21 cellular contexts compared by ENCODE assay signal in genomic region chr6:101195581-101195980, GRCh38.
DNase-seq lines count a peak whose midpoint lies in the region; ATAC-seq and TF ChIP-seq lines count a peak whose summit lies in the region.
"Had no signal": no experiment of that assay in that cellular context is flagged by ENCODE, and none has a peak within 500 bp of the region (broad histone marks: within the 10 kb centered on the region; RNA-seq: fewer than 3 reads in every experiment).

No MANE protein-coding gene starts in this region.

- H3K27me3 ChIP-seq in gastroesophageal sphincter (no peaks in the 10 kb centered on the region), Caco-2 (replicated peaks; ENCODE audit: control insufficient read depth, insufficient read depth, low read length) (no peaks in the 10 kb centered on the region)
- H3K27me3 ChIP-seq: pancreas had no signal

- no peak for TF ChIP-seq EP300 in gastroesophageal sphincter (IDR thresholded peaks at IDR 0.05)

- no peaks in the 10 kb centered on the region for H3K36me3 ChIP-seq in gastroesophageal sphincter
- no peaks in the 10 kb centered on the region for H3K36me3 ChIP-seq in Caco-2 (ENCODE audit: control insufficient read depth, insufficient read depth, low read length)
- H3K36me3 ChIP-seq: lower lobe of right lung, pancreas had no signal

- H3K27ac Mint-ChIP-seq in Caco-2 (ENCODE audit: unreplicated experiment): no peak overlapping the region
- H3K27ac Mint-ChIP-seq: activated CD4-positive, alpha-beta T cell treated with anti-CD3 and anti-CD28 coated beads, Interleukin-2, amount 10 ng/mL, durations not matched to agents 7 days and 5 days; CD4-positive, alpha-beta memory T cell; H9; immature natural killer cell; stimulated activated naive CD8-positive, alpha-beta T cell treated with anti-CD3 and anti-CD28 coated beads, Interleukin-15, amount 100 ng/mL, for 72 hours; type B pancreatic cell had no signal

- H3K9me3 ChIP-seq in gastroesophageal sphincter (peaks cover 0 to 8% (median 0%) of the 10 kb centered on the region in 3 donors), Caco-2 (no peaks in the 10 kb centered on the region)
- H3K9me3 ChIP-seq: lower lobe of right lung, pancreas had no signal

- no peak for TF ChIP-seq POLR2A in gastroesophageal sphincter (IDR thresholded peaks at IDR 0.05)

- H3K4me3 Mint-ChIP-seq in Caco-2 (ENCODE audit: unreplicated experiment): no peak overlapping the region
- H3K4me3 Mint-ChIP-seq: activated CD4-positive, alpha-beta T cell treated with anti-CD3 and anti-CD28 coated beads, Interleukin-2, amount 10 ng/mL, durations not matched to agents 7 days and 5 days; CD4-positive, alpha-beta memory T cell; H9; immature natural killer cell; stimulated activated naive CD8-positive, alpha-beta T cell treated with anti-CD3 and anti-CD28 coated beads, Interleukin-15, amount 100 ng/mL, for 72 hours; type B pancreatic cell had no signal

- H3K4me1 Mint-ChIP-seq in Caco-2 (ENCODE audit: low read depth, unreplicated experiment): no peaks in the 10 kb centered on the region
- H3K4me1 Mint-ChIP-seq: activated CD4-positive, alpha-beta T cell treated with anti-CD3 and anti-CD28 coated beads, Interleukin-2, amount 10 ng/mL, durations not matched to agents 7 days and 5 days; CD4-positive, alpha-beta memory T cell; H9; immature natural killer cell; stimulated activated naive CD8-positive, alpha-beta T cell treated with anti-CD3 and anti-CD28 coated beads, Interleukin-15, amount 100 ng/mL, for 72 hours had no signal

- H3K36me3 Mint-ChIP-seq in Caco-2 (ENCODE audit: insufficient read depth, unreplicated experiment): no peaks in the 10 kb centered on the region
- H3K36me3 Mint-ChIP-seq: CD4-positive, alpha-beta memory T cell; immature natural killer cell; type B pancreatic cell had no signal

- H3K27ac ChIP-seq in gastroesophageal sphincter: no peak overlapping the region
- H3K27ac ChIP-seq: lower lobe of right lung, pancreas had no signal

- POLR2A ChIA-PET in AG04449 (lab: Yijun Ruan, JAX): interaction anchor here (0.6 kb wide), 1 partner anchor 198 kb away, joined by 3 read pairs; no protein-coding TSS in a partner anchor
- POLR2A ChIA-PET in Caco-2 (lab: Charles Lee): no interaction called here

- CTCF ChIA-PET in AG04449 (lab: Yijun Ruan, JAX): interaction anchor here (0.7 kb wide), 1 partner anchor 38 kb away, joined by 3 read pairs; no protein-coding TSS in a partner anchor
- CTCF ChIA-PET in Caco-2 (lab: Charles Lee): no interaction called here

- ATAC-seq in gastroesophageal sphincter: no peak
- ATAC-seq: lower lobe of right lung; pancreas; stimulated activated naive CD8-positive, alpha-beta T cell treated with anti-CD3 and anti-CD28 coated beads, Interleukin-15, amount 100 ng/mL, for 72 hours had no signal

- no TSS peak for BruUV-seq in Caco-2 (replicated peaks; lab: Mats Ljungman, UMichigan)

- intact Hi-C loops in Caco-2 (cut with micrococcal nuclease; ENCODE audit: unreplicated experiment): no loop called here

- H3K27me3 Mint-ChIP-seq in Caco-2 (ENCODE audit: insufficient read depth, unreplicated experiment): no peaks in the 10 kb centered on the region
- H3K27me3 Mint-ChIP-seq: activated CD4-positive, alpha-beta T cell treated with anti-CD3 and anti-CD28 coated beads, Interleukin-2, amount 10 ng/mL, durations not matched to agents 7 days and 5 days; CD4-positive, alpha-beta memory T cell; stimulated activated naive CD8-positive, alpha-beta T cell treated with anti-CD3 and anti-CD28 coated beads, Interleukin-15, amount 100 ng/mL, for 72 hours; type B pancreatic cell had no signal

- no peak overlapping the region for H3K4me3 ChIP-seq in AG04449 (ENCODE audit: low read depth, low read length)
- no peak overlapping the region for H3K4me3 ChIP-seq in gastroesophageal sphincter
- no peak overlapping the region for H3K4me3 ChIP-seq in Caco-2 (ENCODE audit: low read depth, low read length)
- H3K4me3 ChIP-seq: lower lobe of right lung, pancreas had no signal

- H3K4me1 ChIP-seq in gastroesophageal sphincter (no peaks in the 10 kb centered on the region), Caco-2 (no peaks in the 10 kb centered on the region)
- H3K4me1 ChIP-seq: lower lobe of right lung, pancreas had no signal

- DNase-seq in AG04449 (ENCODE audit: low read depth, low spot score) (peak; percentile 37), HS-27A (ENCODE audit: low read depth) (peak; percentile 46), amniotic stem cell (lab: John Stamatoyannopoulos, UW) (peak; percentile 54), foreskin melanocyte (peak; percentile 32), occipital lobe (lab: John Stamatoyannopoulos, UW) (no peak), cortex of kidney (lab: John Stamatoyannopoulos, UW) (no peak), Caco-2 (no peak)
- DNase-seq: activated CD4-positive, alpha-beta T cell treated with anti-CD3 and anti-CD28 coated beads, Interleukin-2, amount 10 ng/mL, durations not matched to agents 7 days and 5 days; CD4-positive, alpha-beta memory T cell; DMS79 treated with DMSO at 0.1 percent for 48 hours; H9; immature natural killer cell; Kasumi-1; lower lobe of right lung; NCI-H1105 treated with DMSO at 0.1 percent for 48 hours; NCI-H526; pancreas; stimulated activated CD4-positive, alpha-beta T cell treated with anti-CD3 and anti-CD28 coated beads, Interleukin-2, amount 100 ng/mL, for 24 hours; stimulated activated naive CD8-positive, alpha-beta T cell treated with anti-CD3 and anti-CD28 coated beads, Interleukin-15, amount 100 ng/mL, for 72 hours had no signal

- H3K9me3 Mint-ChIP-seq in Caco-2 (ENCODE audit: unreplicated experiment): no peaks in the 10 kb centered on the region
- H3K9me3 Mint-ChIP-seq: activated CD4-positive, alpha-beta T cell treated with anti-CD3 and anti-CD28 coated beads, Interleukin-2, amount 10 ng/mL, durations not matched to agents 7 days and 5 days; type B pancreatic cell had no signal

- no peak for TF ChIP-seq CTCF in AG04449 (IDR thresholded peaks at IDR 0.05; ENCODE audit: insufficient read depth, low read length, missing control alignments)
- TF ChIP-seq CTCF in gastroesophageal sphincter (IDR thresholded peaks at IDR 0.05): no peak
- no peak for TF ChIP-seq CTCF in Caco-2 (IDR thresholded peaks at IDR 0.05; ENCODE audit: insufficient read depth in 1 of 2, low read depth in 1 of 2, low read length in 1 of 2, severe bottlenecking in 1 of 2, unreplicated experiment in 1 of 2)

Comparison
In these comparisons a context has a peak if more than half of its experiments do, and no peak if none do; other contexts are left out.
1. DNase-seq: peak in AG04449 (single experiment), HS-27A (single experiment), amniotic stem cell (single experiment) and foreskin melanocyte (single experiment); none in occipital lobe (single experiment), cortex of kidney (single experiment) and Caco-2 (0 of 2).